In the genomic region with DNA sequence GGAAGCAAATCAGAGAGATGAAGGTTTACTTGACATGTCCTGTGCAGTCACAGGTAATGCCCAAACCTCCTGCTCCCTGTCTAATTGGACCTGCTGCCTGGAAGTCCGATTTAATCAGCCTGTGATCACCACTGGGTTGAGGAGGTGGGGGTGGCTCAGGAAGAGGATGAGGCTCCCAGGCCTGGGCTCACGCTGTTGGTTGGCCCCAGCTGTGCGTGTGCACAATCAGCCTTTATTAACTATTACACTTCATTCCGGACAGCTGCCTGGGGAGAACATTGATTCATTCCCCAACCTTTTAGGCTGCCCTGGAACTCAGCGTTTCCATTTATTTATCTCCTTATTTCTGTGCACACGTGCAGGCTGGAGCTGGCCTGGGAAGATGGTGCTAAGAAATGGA, we compare ENCODE assay signal across 21 cellular contexts.
DNase-seq lines count a peak whose midpoint lies in the region; ATAC-seq and TF ChIP-seq lines count a peak whose summit lies in the region.
"Had no signal": no experiment of that assay in that cellular context is flagged by ENCODE, and none has a peak within 500 bp of the region (broad histone marks: within the 10 kb centered on the region; RNA-seq: fewer than 3 reads in every experiment).

No MANE protein-coding gene starts in this region.

- no peaks in the 10 kb centered on the region for H3K9me3 ChIP-seq in sigmoid colon
- H3K9me3 ChIP-seq: BE2C had no signal

- no peak for TF ChIP-seq POLR2A in sigmoid colon (IDR thresholded peaks at IDR 0.05)

- H3K27ac ChIP-seq in cingulate gyrus (ENCODE audit: low read depth, low read length) (peak overlapping the region; percentile 94), sigmoid colon (no peak overlapping the region)
- H3K27ac ChIP-seq: 22Rv1 had no signal

- H3K27me3 ChIP-seq in sigmoid colon = no peaks in the 10 kb centered on the region
- H3K27me3 ChIP-seq: BE2C had no signal

- DNase-seq in NCI-H2227 (lab: John Stamatoyannopoulos, UW; ENCODE audit: unreplicated experiment) = peak; percentile 13
- DNase-seq in NCI-H2227 treated with DMSO at 0.1 percent for 48 hours (lab: John Stamatoyannopoulos, UW) = no peak
- peak; percentile 73 for DNase-seq in midbrain (lab: John Stamatoyannopoulos, UW)
- DNase-seq in superior temporal gyrus (ENCODE audit: extremely low spot score) = peak; percentile 84
- no peak for DNase-seq in sigmoid colon
- DNase-seq: BE2C; CD4-positive, alpha-beta T cell; DMS79 treated with DMSO at 0.1 percent for 48 hours; HCEC 1CT; IMR-90; Karpas-422; MM.1S; NCI-H1092 treated with DMSO at 0.1 percent for 48 hours; NCI-H187; NCI-H446; NCI-H69; OCI-M1 had no signal

- intact Hi-C loops in sigmoid colon (cut with DNase I) = no loop called here

- no peak for ATAC-seq in activated CD4-positive, CD25-positive, alpha-beta regulatory T cell treated with anti-CD3 and anti-CD28 coated beads, Interleukin-2, amount 50 U/mL, for 24 hours
- ATAC-seq in GM21576 (IDR thresholded peaks at IDR 0.05; ENCODE audit: unreplicated experiment) = no peak

- H3K4me1 ChIP-seq in sigmoid colon = no peaks in the 10 kb centered on the region

- no peak for TF ChIP-seq EP300 in sigmoid colon (IDR thresholded peaks at IDR 0.05)

- WGBS in sigmoid colon, 2 donors = 83 to 88% methylated on average over 6 of the region's 6 CpGs

- TF ChIP-seq CTCF in sigmoid colon (IDR thresholded peaks at IDR 0.05) = no peak

- H3K36me3 ChIP-seq in sigmoid colon = no peaks in the 10 kb centered on the region
- H3K36me3 ChIP-seq: BE2C had no signal

- no peak overlapping the region for H3K4me3 ChIP-seq in sigmoid colon

Comparison
In these comparisons a context has a peak if more than half of its experiments do, and no peak if none do; other contexts are left out.
1. DNase-seq: peak in NCI-H2227 (single experiment), midbrain (single experiment) and superior temporal gyrus (single experiment); none in NCI-H2227 treated with DMSO at 0.1 percent for 48 hours (single experiment) and sigmoid colon (single experiment).